Comparison of ENCODE assay signal across 8 cellular contexts in the genomic region with DNA sequence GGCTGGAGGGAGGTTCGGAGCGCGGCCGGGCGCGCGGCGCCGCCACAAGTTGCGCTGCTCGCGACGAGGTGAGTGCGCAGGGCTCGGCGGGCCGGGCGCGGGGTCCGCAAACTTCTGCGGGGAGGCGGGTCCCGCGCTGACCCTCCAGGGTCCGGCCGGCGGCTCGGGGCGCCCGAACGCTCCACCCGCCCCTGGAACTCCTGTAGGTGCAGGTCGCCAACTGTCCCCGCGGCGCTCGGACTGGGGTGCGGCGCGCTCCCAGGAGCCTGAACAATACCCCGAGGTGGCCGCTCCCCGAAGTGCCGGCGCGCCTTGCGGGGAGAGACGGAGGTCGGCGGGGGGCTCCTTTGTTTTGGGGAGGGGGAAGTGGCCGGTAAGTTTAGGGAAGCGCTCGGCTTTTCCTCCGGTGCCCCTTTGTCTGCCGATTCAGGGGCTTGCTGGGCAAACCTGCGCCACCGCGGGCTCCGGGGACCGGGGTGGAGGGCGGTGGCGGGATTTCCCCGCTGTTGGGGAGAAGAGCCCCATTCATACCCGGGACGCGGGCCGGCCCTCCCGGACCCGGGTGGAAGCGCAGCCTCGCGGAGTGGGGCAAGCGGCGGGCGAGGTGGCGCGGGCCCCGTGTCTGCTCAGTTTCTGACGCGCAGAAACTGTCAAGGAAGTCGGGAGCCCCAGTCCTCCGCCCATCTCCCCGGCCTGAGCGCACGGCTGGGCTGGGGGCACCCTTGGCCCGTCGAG. TPM values are rescaled to one million over a fixed set of nuclear protein-coding genes. Genes with fewer than 3 reads are reported as not detected.
DNase-seq lines count a peak whose midpoint lies in the region; ATAC-seq, FAIRE-seq and TF ChIP-seq lines count a peak whose summit lies in the region.

No MANE protein-coding gene starts in this region.

- TF ChIP-seq CTCF in 22Rv1 (IDR thresholded peaks at IDR 0.05) (no peak), fibroblast of pulmonary artery (IDR thresholded peaks at IDR 0.05; ENCODE audit: low read length, missing control alignments) (no peak), pancreas (IDR thresholded peaks at IDR 0.05) (no peak)

- H3K27ac ChIP-seq in 22Rv1 (peak overlapping the region; percentile 84), Karpas-422 (ENCODE audit: low read length) (no peak overlapping the region), pancreas (peak overlapping the region in 3 of 4 donors; percentile 10 to 33 (median 22))

- H3K4me1 ChIP-seq in Karpas-422 (ENCODE audit: low read length) (peaks cover 27% of the 10 kb centered on the region), pancreas (peaks cover 5 to 14% (median 7%) of the 10 kb centered on the region in 3 donors)

- peak overlapping the region; percentile 65 for H3K4me3 ChIP-seq in Karpas-422 (ENCODE audit: low read length)
- H3K4me3 ChIP-seq in fibroblast of pulmonary artery (replicated peaks; ENCODE audit: low read depth, low read length): peak overlapping the region; percentile 62
- H3K4me3 ChIP-seq in pancreas: peak overlapping the region; percentile 18 to 65 (median 45)

- H3K9me3 ChIP-seq in Karpas-422 (ENCODE audit: low read length) (no peaks in the 10 kb centered on the region), pancreas (no peaks in the 10 kb centered on the region)

- DNase-seq in Karpas-422 (peak; percentile 43), fibroblast of pulmonary artery (ENCODE audit: low read depth) (no peak), pancreas (peak in 4 of 6 donors; percentile 32 to 76 (median 58)), NCI-H146 (lab: John Stamatoyannopoulos, UW) (no peak), COLO829 (ENCODE audit: low spot score) (no peak)
- peak; percentile 55 for DNase-seq in activated T-cell treated with anti-CD3 and anti-CD28 coated beads, Interleukin-2, amount 50 U/mL, for 1 hour

- H3K9me2 ChIP-seq in Karpas-422 (replicated peaks; ENCODE audit: insufficient read depth, low read length): no peaks in the 10 kb centered on the region

- H3K4me2 ChIP-seq in Karpas-422 (ENCODE audit: low read depth, low read length, poor library complexity, severe bottlenecking): peak overlapping the region; percentile 64

- H3K79me2 ChIP-seq in Karpas-422 (ENCODE audit: low read length): no peaks in the 10 kb centered on the region

- H3K27me3 ChIP-seq in Karpas-422 (ENCODE audit: low read length) (no peaks in the 10 kb centered on the region), pancreas (peaks cover 0 to 6% (median 2%) of the 10 kb centered on the region in 4 donors)

- FAIRE-seq in pancreas (lab: Jason Lieb, UNC): no peak

- peak; percentile 23 for ATAC-seq in GM19324 (IDR thresholded peaks at IDR 0.05; ENCODE audit: low FRiP score, unreplicated experiment)
- ATAC-seq in pancreas: peak in 3 of 4 donors; percentile 8 to 16 (median 10)

- no peaks in the 10 kb centered on the region for H4K20me1 ChIP-seq in Karpas-422 (ENCODE audit: insufficient read depth, low read depth, low read length)

- 0 to 3% methylated on average over 71 to 87 of the region's 87 CpGs for WGBS in pancreas, 2 donors

- no peak overlapping the region for H2AFZ ChIP-seq in Karpas-422 (ENCODE audit: low read length)

- intact Hi-C loops in pancreas (cut with DNase I): no loop called here

- H3K9ac ChIP-seq in Karpas-422 (ENCODE audit: low read length): peak overlapping the region; percentile 61

- no peaks in the 10 kb centered on the region for H3K36me3 ChIP-seq in Karpas-422 (ENCODE audit: insufficient read depth, low read length)
- no peaks in the 10 kb centered on the region for H3K36me3 ChIP-seq in pancreas

RNA-seq across cellular contexts. Expression of gene TBL1X, which starts 0.7 kb away (rescaled TPM):
- total RNA-seq in Karpas-422 (2014; rRNA removed; shearing (Covaris generic); ENCODE audit: low replicate concordance): 9.4 and 11.5 TPM in 2 replicates
- total RNA-seq in pancreas: 10 to 100 TPM in 3 of 6 donors, 1 to 10 TPM in 3; 6.7 to 16.6 (median 10.3) TPM
- polyA plus RNA-seq in pancreas: 1 to 10 TPM; 2.4 to 7.7 TPM

Comparison
In these comparisons a context has a peak if more than half of its experiments do, and no peak if none do; other contexts are left out.
1. DNase-seq: peak in Karpas-422 (single experiment), activated T-cell treated with anti-CD3 and anti-CD28 coated beads, Interleukin-2, amount 50 U/mL, for 1 hour (single experiment) and pancreas (4 of 6); none in fibroblast of pulmonary artery (single experiment), NCI-H146 (single experiment) and COLO829 (single experiment).
2. Peak in every context shown above with its lines, with median percentiles within 50 percentile points of each other: H3K4me3 ChIP-seq.